In genomic region chr22:27825174-27825573, GRCh38 we compare ENCODE assay signal across 1 cellular context.
TF ChIP-seq lines count a peak whose summit lies in the region.

No MANE protein-coding gene starts in this region.

TF ChIP-seq in H1, 55 proteins besides CTCF, POLR2A, EP300 and RAD21 (continued from another document):
- no peak for TF ChIP-seq SIN3A (conservative IDR thresholded peaks at IDR 0.05 in 1 of 2, IDR thresholded peaks at IDR 0.05 in 1 of 2; ENCODE audit: low read depth in 1 of 2, low read length in 2 of 2)
- no peak for TF ChIP-seq CHD7 (IDR thresholded peaks at IDR 0.05; ENCODE audit: insufficient replicate concordance, low read length)
- no peak for TF ChIP-seq PHF8 (conservative IDR thresholded peaks at IDR 0.05; ENCODE audit: low read depth, low read length)
- no peak for TF ChIP-seq TBP (IDR thresholded peaks at IDR 0.05; ENCODE audit: low read depth, low read length)
- TF ChIP-seq TAF7 (optimal IDR thresholded peaks at IDR 0.05; ENCODE audit: borderline replicate concordance, low read depth, low read length), result no peak
- TF ChIP-seq HDAC2 (IDR thresholded peaks at IDR 0.05; ENCODE audit: borderline replicate concordance in 1 of 2, low read depth in 2 of 2, low read length in 2 of 2), result peak in 1 of 2 experiments; percentile 80; a peak in 1 of 4 replicates
TF ChIP-seq in H1: peak in this region for 3.
